8 cellular contexts compared by ENCODE assay signal in genomic region chr7:17298102-17298839, GRCh38. TPM values are rescaled to one million over a fixed set of nuclear protein-coding genes. Genes with fewer than 3 reads are reported as not detected.
DNase-seq lines count a peak whose midpoint lies in the region; ATAC-seq and TF ChIP-seq lines count a peak whose summit lies in the region.

Gene AHR, plus strand, starts transcription at chr7:17298652. Its CDS starts 613 bp downstream, at chr7:17299265.

- peak within 1 kb of the TSS; percentile 87 for H3K4me2 ChIP-seq in OCI-LY1 (ENCODE audit: low read length)

- H3F3A ChIP-seq in OCI-LY1 (ENCODE audit: insufficient read depth, low read length) = no peaks in the 10 kb centered on the region

- H3K9ac ChIP-seq in OCI-LY1 (ENCODE audit: low read length) = peak within 1 kb of the TSS; percentile 56
- H3K9ac ChIP-seq in mucosa of rectum (ENCODE audit: low read depth in 1 of 2, low read length in 2 of 2) = peak within 1 kb of the TSS; percentile 86 to 98

- peak within 1 kb of the TSS; percentile 92 to 100 (median 96) for H3K4me3 Mint-ChIP-seq in CD4-positive, alpha-beta memory T cell

- peak within 1 kb of the TSS; percentile 90 to 93 for H3K4me3 ChIP-seq in CD4-positive, alpha-beta memory T cell (ENCODE audit: low read length in 2 of 2)
- H3K4me3 ChIP-seq in OCI-LY1 (ENCODE audit: low read depth, low read length, poor library complexity, severe bottlenecking) (peak within 1 kb of the TSS; percentile 67), epithelial cell of proximal tubule (ENCODE audit: low read depth, low read length) (peak within 1 kb of the TSS; percentile 76), mucosa of rectum (ENCODE audit: low read length in 2 of 2) (peak within 1 kb of the TSS; percentile 92 to 97)

- peaks cover 24 to 36% (median 26%) of the 10 kb centered on the region in 4 donors for H3K4me1 Mint-ChIP-seq in CD4-positive, alpha-beta memory T cell

- DNase-seq in CD4-positive, alpha-beta memory T cell = peak; percentile 81 to 94 (median 84)
- DNase-seq in HK-2 (ENCODE audit: unreplicated experiment) = peak; percentile 92
- peak; percentile 79 for DNase-seq in activated T-cell treated with anti-CD3 and anti-CD28 coated beads for 48 hours (ENCODE audit: low read depth)
- no peak for DNase-seq in epithelial cell of proximal tubule (ENCODE audit: low read depth)
- DNase-seq in stimulated activated CD8-positive, alpha-beta memory T cell treated with anti-CD3 and anti-CD28 coated beads, Interleukin-4, amount 100 ng/mL, for 48 hours = peak; percentile 93

- H2AFZ ChIP-seq in OCI-LY1 (ENCODE audit: low read length) = peak within 1 kb of the TSS; percentile 99

- H3K36me3 Mint-ChIP-seq in CD4-positive, alpha-beta memory T cell = peaks cover 0 to 9% of the 10 kb centered on the region in 2 donors

- H3K79me2 ChIP-seq in OCI-LY1 (ENCODE audit: insufficient read depth, low read length) = no peaks in the 10 kb centered on the region

- ATAC-seq in GM19438 (IDR thresholded peaks at IDR 0.05; ENCODE audit: low read depth, unreplicated experiment) = peak; percentile 68

- H3K4me1 ChIP-seq in CD4-positive, alpha-beta memory T cell (ENCODE audit: insufficient read depth, low read length) = peaks cover 43% of the 10 kb centered on the region
- H3K4me1 ChIP-seq in OCI-LY1 (ENCODE audit: insufficient read depth, low read length, severe bottlenecking) = peaks cover 21% of the 10 kb centered on the region
- H3K4me1 ChIP-seq in mucosa of rectum (ENCODE audit: control insufficient read depth in 2 of 2, insufficient read depth in 2 of 2, low read length in 2 of 2) = peaks cover 0 to 6% of the 10 kb centered on the region in 2 donors

- TF ChIP-seq CTCF in OCI-LY1 (IDR thresholded peaks at IDR 0.05; ENCODE audit: low read length) = no peak
- no peak for TF ChIP-seq CTCF in epithelial cell of proximal tubule (conservative IDR thresholded peaks at IDR 0.05; ENCODE audit: low read depth, low read length)

- H3K9me2 ChIP-seq in OCI-LY1 (ENCODE audit: low read depth, low read length) = no peaks in the 10 kb centered on the region

- no peaks in the 10 kb centered on the region for H3K36me3 ChIP-seq in CD4-positive, alpha-beta memory T cell (ENCODE audit: insufficient read depth, low read length)
- H3K36me3 ChIP-seq in OCI-LY1 (ENCODE audit: insufficient read depth, low read length) (peaks cover 7% of the 10 kb centered on the region; the same call in 1 of the 2 replicates), mucosa of rectum (ENCODE audit: control insufficient read depth in 2 of 2, insufficient read depth in 2 of 2, low read length in 2 of 2) (no peaks in the 10 kb centered on the region)

- no peaks in the 10 kb centered on the region for H3K27me3 ChIP-seq in CD4-positive, alpha-beta memory T cell (ENCODE audit: insufficient read depth, low read length)
- H3K27me3 ChIP-seq in OCI-LY1 (ENCODE audit: insufficient read depth, low read length) (no peaks in the 10 kb centered on the region), mucosa of rectum (ENCODE audit: control insufficient read depth in 2 of 2, insufficient read depth in 2 of 2, low read length in 2 of 2) (no peaks in the 10 kb centered on the region)

- H3K9me3 Mint-ChIP-seq in CD4-positive, alpha-beta memory T cell = peaks cover 0 to 3% (median 0%) of the 10 kb centered on the region in 8 donors

- H3K27ac Mint-ChIP-seq in CD4-positive, alpha-beta memory T cell = peak within 1 kb of the TSS; percentile 86 to 100 (median 95)

- H3K27me3 Mint-ChIP-seq in CD4-positive, alpha-beta memory T cell = no peaks in the 10 kb centered on the region

- intact Hi-C loops in CD4-positive, alpha-beta memory T cell (cut with micrococcal nuclease) = loop anchor here (1.0 to 2.0 kb wide), 4 partner anchors 64 to 652 kb away; partner anchors contain the start of genes BZW2 and SNX13

- H4K20me1 ChIP-seq in OCI-LY1 (ENCODE audit: insufficient read depth, low read length) = no peaks in the 10 kb centered on the region

- peak within 1 kb of the TSS; percentile 90 for H3K27ac ChIP-seq in CD4-positive, alpha-beta memory T cell (ENCODE audit: low read depth, low read length)
- H3K27ac ChIP-seq in OCI-LY1 (ENCODE audit: low read depth, low read length, poor library complexity, severe bottlenecking) (no peak within 1 kb of the TSS), mucosa of rectum (ENCODE audit: low read depth in 2 of 2, low read length in 2 of 2) (peak within 1 kb of the TSS; percentile 97 to 98)

- POLR2A ChIA-PET in CD4-positive, alpha-beta memory T cell (lab: Charles Lee; ENCODE audit: partially characterized antibody) = interaction anchor here (0.6 to 4.0 kb wide), 29 partner anchors 10 to 877 kb away, joined by 3 to 67 read pairs (median 4); partner anchors contain the start of genes BZW2 and CRPPA

- CTCF ChIA-PET in CD4-positive, alpha-beta memory T cell (lab: Charles Lee; ENCODE audit: partially characterized antibody) = interaction anchor here (1.0 to 3.1 kb wide), 5 partner anchors 9 to 315 kb away, joined by 3 to 12 read pairs (median 4); no protein-coding TSS in a partner anchor

- H3K9me3 ChIP-seq in CD4-positive, alpha-beta memory T cell (ENCODE audit: control insufficient read depth in 1 of 2, low read length in 2 of 2) = no peaks in the 10 kb centered on the region
- H3K9me3 ChIP-seq in OCI-LY1 (ENCODE audit: low read length) = no peaks in the 10 kb centered on the region
- H3K9me3 ChIP-seq in mucosa of rectum (ENCODE audit: control insufficient read depth in 2 of 2, low read length in 2 of 2) = no peaks in the 10 kb centered on the region

RNA-seq across cellular contexts. Expression of gene AHR, which starts in this region (rescaled TPM):
- total RNA-seq in CD4-positive, alpha-beta memory T cell = 10 to 100 TPM; 35.2 to 38.8 TPM
- polyA plus RNA-seq in CD4-positive, alpha-beta memory T cell = 10 to 100 TPM in 1 of 2 donors, 1 to 10 TPM in 1; 5.3 to 19.5 TPM
- total RNA-seq in epithelial cell of proximal tubule = 53.6 and 59.1 TPM in 2 replicates
